ENCODE assay signal across 21 cellular contexts in genomic region chr3:17910922-17911321, GRCh38.
"Had no signal": no experiment of that assay in that cellular context is flagged by ENCODE, and none has a peak within 500 bp of the region (broad histone marks: within the 10 kb centered on the region; RNA-seq: fewer than 3 reads in every experiment).

No MANE protein-coding gene starts in this region.

- H3K4me1 ChIP-seq: body of pancreas, esophagus squamous epithelium, prostate gland, right atrium auricular region, tibial nerve had no signal

- H3K27ac ChIP-seq: body of pancreas, esophagus squamous epithelium, prostate gland, right atrium auricular region, tibial nerve had no signal

- H3K4me3 Mint-ChIP-seq: activated B cell treated with CpG ODN at 0.5 μM for 24 hours; activated CD4-positive, alpha-beta memory T cell treated with anti-CD3 and anti-CD28 coated beads for 36 hours; activated CD8-positive, alpha-beta memory T cell treated with anti-CD3 and anti-CD28 coated beads, Interleukin-2, amount 10 ng/mL, durations not matched to agents 7 days and 5 days; activated naive CD8-positive, alpha-beta T cell treated with anti-CD3 and anti-CD28 coated beads, Interleukin-2, amount 10 ng/mL, durations not matched to agents 7 days and 5 days; effector memory CD8-positive, alpha-beta T cell; neural crest cell had no signal

- H3K27me3 ChIP-seq: body of pancreas, esophagus squamous epithelium, right atrium auricular region had no signal

- ATAC-seq: activated CD8-positive, alpha-beta memory T cell treated with anti-CD3 and anti-CD28 coated beads, Interleukin-2, amount 10 ng/mL, durations not matched to agents 7 days and 5 days; body of pancreas; effector memory CD8-positive, alpha-beta T cell; left ventricle myocardium superior; stimulated activated naive CD8-positive, alpha-beta T cell treated with anti-CD3 and anti-CD28 coated beads, Interleukin-15, Interleukin-2, amounts not matched to agents 100 U/mL and 50 U/mL, for 24 hours had no signal

- H3K36me3 Mint-ChIP-seq: activated CD4-positive, alpha-beta memory T cell treated with anti-CD3 and anti-CD28 coated beads for 36 hours; activated CD8-positive, alpha-beta memory T cell treated with anti-CD3 and anti-CD28 coated beads, Interleukin-2, amount 10 ng/mL, durations not matched to agents 7 days and 5 days; activated naive CD8-positive, alpha-beta T cell treated with anti-CD3 and anti-CD28 coated beads, Interleukin-2, amount 10 ng/mL, durations not matched to agents 7 days and 5 days had no signal

- H3K9me3 ChIP-seq: body of pancreas, esophagus squamous epithelium, prostate gland, right atrium auricular region, tibial nerve had no signal

- H3K36me3 ChIP-seq: esophagus squamous epithelium, prostate gland, right atrium auricular region, tibial nerve had no signal

- H3K27ac Mint-ChIP-seq: activated B cell treated with CpG ODN at 0.5 μM for 24 hours; activated CD4-positive, alpha-beta memory T cell treated with anti-CD3 and anti-CD28 coated beads for 36 hours; activated CD8-positive, alpha-beta memory T cell treated with anti-CD3 and anti-CD28 coated beads, Interleukin-2, amount 10 ng/mL, durations not matched to agents 7 days and 5 days; activated naive CD8-positive, alpha-beta T cell treated with anti-CD3 and anti-CD28 coated beads, Interleukin-2, amount 10 ng/mL, durations not matched to agents 7 days and 5 days; activated T-helper 2 cell treated with anti-CD3 and anti-CD28 coated beads, Interferon-gamma antibody, Interleukin-2, Interleukin-4, amounts not matched to agents 10 μg/mL and 5 μg/mL and 100 μg/mL, durations not matched to agents 14 hours and 24 hours and 36 hours; effector memory CD8-positive, alpha-beta T cell had no signal

- H3K4me3 ChIP-seq: body of pancreas, esophagus squamous epithelium, prostate gland, right atrium auricular region, tibial nerve had no signal

- DNase-seq: activated B cell treated with CpG ODN at 0.5 μM for 24 hours; activated CD4-positive, alpha-beta memory T cell treated with anti-CD3 and anti-CD28 coated beads for 36 hours; activated CD4-positive, alpha-beta T cell treated with anti-CD3 and anti-CD28 coated beads for 4 hours; activated CD8-positive, alpha-beta memory T cell treated with anti-CD3 and anti-CD28 coated beads, Interleukin-2, amount 10 ng/mL, durations not matched to agents 7 days and 5 days; activated naive CD4-positive, alpha-beta T cell treated with Interleukin-2 at 50 U/mL for 16 hours; activated naive CD8-positive, alpha-beta T cell treated with anti-CD3 and anti-CD28 coated beads, Interleukin-2, amount 10 ng/mL, durations not matched to agents 7 days and 5 days; amygdala; body of pancreas; dermis blood vessel endothelial cell; effector memory CD8-positive, alpha-beta T cell; esophagus squamous epithelium; left ventricle myocardium superior; stimulated activated CD4-positive, alpha-beta T cell treated with anti-CD3 and anti-CD28 coated beads, Interleukin-2, amount 100 ng/mL, for 24 hours; stimulated activated naive CD8-positive, alpha-beta T cell treated with anti-CD3 and anti-CD28 coated beads, Interleukin-15, Interleukin-2, amounts not matched to agents 100 U/mL and 50 U/mL, for 24 hours had no signal

- FAIRE-seq: TTC549, urothelium cell line had no signal

- H3K9me3 Mint-ChIP-seq: activated B cell treated with CpG ODN at 0.5 μM for 24 hours; activated CD4-positive, alpha-beta memory T cell treated with anti-CD3 and anti-CD28 coated beads for 36 hours; activated naive CD8-positive, alpha-beta T cell treated with anti-CD3 and anti-CD28 coated beads, Interleukin-2, amount 10 ng/mL, durations not matched to agents 7 days and 5 days; activated T-helper 2 cell treated with anti-CD3 and anti-CD28 coated beads, Interferon-gamma antibody, Interleukin-2, Interleukin-4, amounts not matched to agents 10 μg/mL and 5 μg/mL and 100 μg/mL, durations not matched to agents 14 hours and 24 hours and 36 hours; effector memory CD8-positive, alpha-beta T cell had no signal
